In genomic region chr3:7874116-7874515, GRCh38 we compare ENCODE assay signal across 19 cellular contexts.
"Had no signal": no experiment of that assay in that cellular context is flagged by ENCODE, and none has a peak within 500 bp of the region (broad histone marks: within the 10 kb centered on the region; RNA-seq: fewer than 3 reads in every experiment).

No MANE protein-coding gene starts in this region.

- H3K36me3 ChIP-seq: ascending aorta, neutrophil, right atrium auricular region, tibial artery, uterus had no signal

- H3K27ac ChIP-seq: ascending aorta, coronary artery, hepatocyte, neutrophil, right atrium auricular region, tibial artery, uterus had no signal

- H3K27me3 ChIP-seq: ascending aorta, hepatocyte, neutrophil, right atrium auricular region, tibial artery, uterus had no signal

- ATAC-seq: activated naive CD8-positive, alpha-beta T cell treated with anti-CD3 and anti-CD28 coated beads, Interleukin-2, amount 50 U/mL, for 24 hours; left ventricle myocardium superior; natural killer cell; stimulated activated memory B cell treated with anti-CD40 and anti-IgM and Interleukin-4, amounts not matched to agents 10 μg/mL and 1 μg/mL and 100 μg/mL, for 72 hours had no signal

- DNase-seq: activated CD4-positive, alpha-beta T cell treated with anti-CD3 and anti-CD28 coated beads, Interleukin-2, amount 50 U/mL, for 48 hours; activated CD4-positive, CD25-positive, alpha-beta regulatory T cell treated with anti-CD3 and anti-CD28 coated beads, Interleukin-2, amount 50 U/mL, for 72 hours; activated naive CD4-positive, alpha-beta T cell treated with anti-CD3 and anti-CD28 coated beads for 36 hours; activated naive CD8-positive, alpha-beta T cell treated with anti-CD3 and anti-CD28 coated beads, Interleukin-2, amount 50 U/mL, for 24 hours; central memory CD4-positive, alpha-beta T cell; effector CD4-positive, alpha-beta T cell; left ventricle myocardium superior; natural killer cell; posterior cingulate gyrus; stimulated activated CD4-positive, alpha-beta T cell treated with anti-CD3 and anti-CD28 coated beads, Interleukin-2, amount 100 ng/mL, for 48 hours; T1000; tibial artery; uterus had no signal

- H3K9me3 ChIP-seq: ascending aorta, neutrophil, right atrium auricular region, tibial artery, uterus had no signal

- H3K4me3 ChIP-seq: ascending aorta, coronary artery, hepatocyte, right atrium auricular region, tibial artery, uterus had no signal
